8 cellular contexts compared by ENCODE assay signal in the genomic region with DNA sequence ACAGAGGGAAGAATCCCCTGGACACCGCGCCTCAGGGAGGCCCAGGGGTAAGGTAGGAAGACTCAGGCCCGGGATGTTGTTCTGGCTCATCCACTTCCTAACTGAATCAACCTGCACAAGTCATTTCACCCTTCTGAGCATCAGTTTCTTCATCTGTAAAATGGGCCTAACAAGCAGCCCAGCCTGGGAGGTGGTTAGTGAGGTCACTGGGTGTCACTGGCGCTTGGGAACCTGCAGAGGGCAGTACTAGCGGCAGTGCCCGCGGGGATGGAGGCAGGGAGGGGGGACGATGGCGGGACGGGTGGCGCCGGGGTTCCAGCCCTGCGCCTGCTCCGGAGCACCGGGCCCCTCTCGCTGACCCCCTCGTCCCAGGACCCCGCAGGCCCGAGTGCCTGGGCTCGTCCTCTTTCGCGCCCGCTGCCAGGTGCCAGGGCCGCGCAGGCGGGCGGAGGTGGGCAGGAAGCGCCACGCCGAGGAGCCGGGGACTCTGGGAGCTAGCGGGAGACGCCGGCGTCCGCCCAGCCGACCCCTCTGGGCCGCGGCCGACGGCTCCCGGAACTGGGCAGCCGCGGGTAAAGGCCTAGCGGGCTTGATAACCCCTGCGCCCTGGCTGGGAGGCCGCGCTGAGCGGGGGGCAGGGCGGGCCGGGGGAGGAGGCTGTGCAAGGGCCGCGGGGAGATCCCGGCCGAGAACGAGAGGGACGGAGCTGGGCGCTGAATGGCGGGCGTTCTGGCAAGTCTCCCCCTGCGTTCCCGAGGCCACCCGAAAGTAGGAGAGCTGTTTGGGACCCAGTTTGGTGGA. TPM values are rescaled to one million over a fixed set of nuclear protein-coding genes. Genes with fewer than 3 reads are reported as not detected.
DNase-seq lines count a peak whose midpoint lies in the region; ATAC-seq and TF ChIP-seq lines count a peak whose summit lies in the region.

A gene with protein sequence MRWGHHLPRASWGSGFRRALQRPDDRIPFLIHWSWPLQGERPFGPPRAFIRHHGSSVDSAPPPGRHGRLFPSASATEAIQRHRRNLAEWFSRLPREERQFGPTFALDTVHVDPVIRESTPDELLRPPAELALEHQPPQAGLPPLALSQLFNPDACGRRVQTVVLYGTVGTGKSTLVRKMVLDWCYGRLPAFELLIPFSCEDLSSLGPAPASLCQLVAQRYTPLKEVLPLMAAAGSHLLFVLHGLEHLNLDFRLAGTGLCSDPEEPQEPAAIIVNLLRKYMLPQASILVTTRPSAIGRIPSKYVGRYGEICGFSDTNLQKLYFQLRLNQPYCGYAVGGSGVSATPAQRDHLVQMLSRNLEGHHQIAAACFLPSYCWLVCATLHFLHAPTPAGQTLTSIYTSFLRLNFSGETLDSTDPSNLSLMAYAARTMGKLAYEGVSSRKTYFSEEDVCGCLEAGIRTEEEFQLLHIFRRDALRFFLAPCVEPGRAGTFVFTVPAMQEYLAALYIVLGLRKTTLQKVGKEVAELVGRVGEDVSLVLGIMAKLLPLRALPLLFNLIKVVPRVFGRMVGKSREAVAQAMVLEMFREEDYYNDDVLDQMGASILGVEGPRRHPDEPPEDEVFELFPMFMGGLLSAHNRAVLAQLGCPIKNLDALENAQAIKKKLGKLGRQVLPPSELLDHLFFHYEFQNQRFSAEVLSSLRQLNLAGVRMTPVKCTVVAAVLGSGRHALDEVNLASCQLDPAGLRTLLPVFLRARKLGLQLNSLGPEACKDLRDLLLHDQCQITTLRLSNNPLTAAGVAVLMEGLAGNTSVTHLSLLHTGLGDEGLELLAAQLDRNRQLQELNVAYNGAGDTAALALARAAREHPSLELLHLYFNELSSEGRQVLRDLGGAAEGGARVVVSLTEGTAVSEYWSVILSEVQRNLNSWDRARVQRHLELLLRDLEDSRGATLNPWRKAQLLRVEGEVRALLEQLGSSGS (plus strand): TSS at position 255 of the 801 bp plus-strand sequence. CDS start 2,679 bp downstream, outside the sequence.

- no peaks in the 10 kb centered on the region for H3K36me3 Mint-ChIP-seq in naive thymus-derived CD8-positive, alpha-beta T cell
- H3K36me3 Mint-ChIP-seq in stimulated activated naive B cell treated with anti-CD40 and anti-IgM and Interleukin-4, amounts not matched to agents 10 μg/mL and 1 μg/mL and 100 μg/mL, for 72 hours, result peaks cover 0 to 6% of the 10 kb centered on the region in 2 donors

- peak within 1 kb of the TSS; percentile 46 to 80 (median 64) for H3K4me3 ChIP-seq in fibroblast of lung (replicated peaks in 1 of 4; ENCODE audit: control extremely low read depth in 1 of 4, insufficient read depth in 1 of 4, low read depth in 3 of 4, low read length in 4 of 4)

- peak within 1 kb of the TSS; percentile 81 for H3K27ac ChIP-seq in fibroblast of lung (ENCODE audit: insufficient read depth, low read length)

- POLR2A ChIA-PET in naive thymus-derived CD8-positive, alpha-beta T cell (lab: Charles Lee), result interaction anchor here (0.7 to 1.5 kb wide), 10 partner anchors 8 to 157 kb away, joined by 3 to 8 read pairs (median 4); a partner anchor contains a TSS

- no peaks in the 10 kb centered on the region for H3K79me2 ChIP-seq in fibroblast of lung (ENCODE audit: control insufficient read depth, insufficient read depth, low read length)

- H2AFZ ChIP-seq in fibroblast of lung (ENCODE audit: low read length), result peak within 1 kb of the TSS; percentile 95

- H3K4me2 ChIP-seq in fibroblast of lung (ENCODE audit: extremely low read depth, insufficient read depth, low read length), result peak within 1 kb of the TSS; percentile 95

- H3K27me3 Mint-ChIP-seq in naive thymus-derived CD8-positive, alpha-beta T cell, result no peaks in the 10 kb centered on the region
- H3K27me3 Mint-ChIP-seq in stimulated activated naive B cell treated with anti-CD40 and anti-IgM and Interleukin-4, amounts not matched to agents 10 μg/mL and 1 μg/mL and 100 μg/mL, for 72 hours, result no peaks in the 10 kb centered on the region

- H3K27ac Mint-ChIP-seq in naive thymus-derived CD8-positive, alpha-beta T cell, result peak within 1 kb of the TSS; percentile 59 to 93 (median 87)
- peak within 1 kb of the TSS; percentile 96 for H3K27ac Mint-ChIP-seq in stimulated activated naive B cell treated with anti-CD40 and anti-IgM and Interleukin-4, amounts not matched to agents 10 μg/mL and 1 μg/mL and 100 μg/mL, for 72 hours

- DNase-seq in COLO829 (ENCODE audit: low spot score) (peak; percentile 90), HPDE6-E6E7 (ENCODE audit: extremely low spot score) (peak; percentile 80), OCI-M1 (lab: John Stamatoyannopoulos, UW) (peak; percentile 94), activated T-helper 1 cell treated with Interleukin-2 at 50 U/mL for 16 hours (ENCODE audit: low read depth) (peak; percentile 69), fibroblast of lung (ENCODE audit: low read depth in 2 of 2) (peak; percentile 78 to 83)
- peak; percentile 68 to 90 (median 80) for DNase-seq in naive thymus-derived CD8-positive, alpha-beta T cell
- DNase-seq in stimulated activated naive B cell treated with anti-CD40 and anti-IgM and Interleukin-4, amounts not matched to agents 10 μg/mL and 1 μg/mL and 100 μg/mL, for 72 hours, result peak; percentile 79

- no peaks in the 10 kb centered on the region for H3K9me3 Mint-ChIP-seq in naive thymus-derived CD8-positive, alpha-beta T cell
- no peaks in the 10 kb centered on the region for H3K9me3 Mint-ChIP-seq in stimulated activated naive B cell treated with anti-CD40 and anti-IgM and Interleukin-4, amounts not matched to agents 10 μg/mL and 1 μg/mL and 100 μg/mL, for 72 hours

- H3K36me3 ChIP-seq in fibroblast of lung (ENCODE audit: control insufficient read depth, insufficient read depth, low read length), result no peaks in the 10 kb centered on the region

- H3K4me1 ChIP-seq in fibroblast of lung (ENCODE audit: control insufficient read depth, extremely low read depth, insufficient read depth, low read length), result peaks cover 2% of the 10 kb centered on the region

- no peaks in the 10 kb centered on the region for H3K27me3 ChIP-seq in fibroblast of lung (ENCODE audit: control insufficient read depth, insufficient read depth, low read length)

- TF ChIP-seq CTCF in fibroblast of lung (conservative IDR thresholded peaks at IDR 0.05 in 1 of 2, IDR thresholded peaks at IDR 0.05 in 1 of 2; ENCODE audit: low read depth in 1 of 2, low read length in 2 of 2), result peak; percentile 84 to 90

- peak; percentile 88 for ATAC-seq in GM19455 (IDR thresholded peaks at IDR 0.05; ENCODE audit: unreplicated experiment)
- peak; percentile 93 to 96 for ATAC-seq in naive thymus-derived CD8-positive, alpha-beta T cell
- ATAC-seq in stimulated activated naive B cell treated with anti-CD40 and anti-IgM and Interleukin-4, amounts not matched to agents 10 μg/mL and 1 μg/mL and 100 μg/mL, for 72 hours (replicated peaks), result peak; percentile 93 to 95

- H3K9me3 ChIP-seq in fibroblast of lung (ENCODE audit: control insufficient read depth, insufficient read depth, low read depth, low read length), result no peaks in the 10 kb centered on the region

- H3K4me1 Mint-ChIP-seq in naive thymus-derived CD8-positive, alpha-beta T cell, result peaks cover 0 to 15% (median 8%) of the 10 kb centered on the region in 4 donors
- peaks cover 8 to 10% of the 10 kb centered on the region in 2 donors for H3K4me1 Mint-ChIP-seq in stimulated activated naive B cell treated with anti-CD40 and anti-IgM and Interleukin-4, amounts not matched to agents 10 μg/mL and 1 μg/mL and 100 μg/mL, for 72 hours

- peak within 1 kb of the TSS; percentile 90 for H3K9ac ChIP-seq in fibroblast of lung (ENCODE audit: insufficient read depth, low read length)

- H4K20me1 ChIP-seq in fibroblast of lung (ENCODE audit: control insufficient read depth, extremely low read depth, insufficient read depth, low read length), result no peaks in the 10 kb centered on the region

- peak within 1 kb of the TSS; percentile 80 to 95 (median 89) for H3K4me3 Mint-ChIP-seq in naive thymus-derived CD8-positive, alpha-beta T cell
- peak within 1 kb of the TSS; percentile 92 to 97 for H3K4me3 Mint-ChIP-seq in stimulated activated naive B cell treated with anti-CD40 and anti-IgM and Interleukin-4, amounts not matched to agents 10 μg/mL and 1 μg/mL and 100 μg/mL, for 72 hours

RNA-seq across cellular contexts. Expression of the gene that starts here (rescaled TPM):
- 12.8 and 21.3 TPM in 2 replicates for total RNA-seq in fibroblast of lung
- 5.7 and 6.6 TPM in 2 replicates for polyA plus RNA-seq in fibroblast of lung
- polyA plus RNA-seq in fibroblast of lung (2012), result 9.1 and 10.6 TPM in 2 replicates
- 18.2 and 18.3 TPM in 2 replicates for polyA minus RNA-seq in fibroblast of lung (ENCODE audit: low replicate concordance)
- 10 to 100 TPM; 10.3 to 10.5 TPM for total RNA-seq in naive thymus-derived CD8-positive, alpha-beta T cell
- polyA plus RNA-seq in naive thymus-derived CD8-positive, alpha-beta T cell, result 10 to 100 TPM in 1 of 3 donors, 1 to 10 TPM in 2; 4.0 to 10.9 (median 7.1) TPM

Comparison
In these comparisons a context has a peak if more than half of its experiments do, and no peak if none do; other contexts are left out.
1. Peak in every context shown above with its lines: DNase-seq, ATAC-seq, H3K4me3 ChIP-seq and H3K27ac ChIP-seq.